In genomic region chr9:124040935-124041816, GRCh38 we compare ENCODE assay signal across 8 cellular contexts. TPM values are rescaled to one million over a fixed set of nuclear protein-coding genes. Genes with fewer than 3 reads are reported as not detected.
DNase-seq lines count a peak whose midpoint lies in the region; ATAC-seq and TF ChIP-seq lines count a peak whose summit lies in the region.

No MANE protein-coding gene starts in this region.

- CTCF ChIA-PET in activated naive CD4-positive, alpha-beta T cell treated with anti-CD3 and anti-CD28 coated beads for 36 hours (lab: Charles Lee) = interaction anchor here (0.6 to 4.1 kb wide), 27 partner anchors 9 to 783 kb away, joined by 3 to 31 read pairs (median 5); no protein-coding TSS in a partner anchor

- peaks cover 84% of the 10 kb centered on the region for H3K27me3 ChIP-seq in left ventricle myocardium inferior (ENCODE audit: low read depth)

- no peaks in the 10 kb centered on the region for H3K36me3 ChIP-seq in left ventricle myocardium inferior

- no peaks in the 10 kb centered on the region for H3K9me3 ChIP-seq in left ventricle myocardium inferior (replicated peaks)

- peak overlapping the region; percentile 17 for H3K4me3 Mint-ChIP-seq in activated naive CD4-positive, alpha-beta T cell treated with anti-CD3 and anti-CD28 coated beads for 36 hours

- no peaks in the 10 kb centered on the region for H3K9me3 Mint-ChIP-seq in activated naive CD4-positive, alpha-beta T cell treated with anti-CD3 and anti-CD28 coated beads for 36 hours

- intact Hi-C loops in activated naive CD4-positive, alpha-beta T cell treated with anti-CD3 and anti-CD28 coated beads for 36 hours (cut with micrococcal nuclease) = loop anchor here (1.0 to 5.0 kb wide), 6 partner anchors 44 to 687 kb away; no protein-coding TSS in a partner anchor
- intact Hi-C loops in left ventricle myocardium inferior (cut with micrococcal nuclease) = loop anchor here (5.0 to 10.0 kb wide), 2 partner anchors 496 to 639 kb away; no protein-coding TSS in a partner anchor

- H3K36me3 Mint-ChIP-seq in activated naive CD4-positive, alpha-beta T cell treated with anti-CD3 and anti-CD28 coated beads for 36 hours (ENCODE audit: low read depth) = no peaks in the 10 kb centered on the region

- peaks cover 67% of the 10 kb centered on the region for H3K27me3 Mint-ChIP-seq in activated naive CD4-positive, alpha-beta T cell treated with anti-CD3 and anti-CD28 coated beads for 36 hours (ENCODE audit: low read depth)

- no peak overlapping the region for H3K27ac Mint-ChIP-seq in activated naive CD4-positive, alpha-beta T cell treated with anti-CD3 and anti-CD28 coated beads for 36 hours

- peak; percentile 44 for DNase-seq in NCI-H1436 (lab: John Stamatoyannopoulos, UW)
- DNase-seq in NCI-H1436 treated with DMSO at 0.1 percent for 48 hours (lab: John Stamatoyannopoulos, UW) = no peak
- peak; percentile 39 for DNase-seq in NCI-H2171 treated with DMSO at 0.1 percent for 48 hours (lab: John Stamatoyannopoulos, UW)
- DNase-seq in activated naive CD4-positive, alpha-beta T cell treated with anti-CD3 and anti-CD28 coated beads for 36 hours = peak; percentile 50
- DNase-seq in left ventricle myocardium inferior = peak; percentile 62
- DNase-seq in retina = peak; percentile 91
- DNase-seq in DMS153 (lab: John Stamatoyannopoulos, UW) = no peak

- H3K4me1 Mint-ChIP-seq in activated naive CD4-positive, alpha-beta T cell treated with anti-CD3 and anti-CD28 coated beads for 36 hours (ENCODE audit: low read depth) = peaks cover 9% of the 10 kb centered on the region

- no peak for ATAC-seq in GM18868 (IDR thresholded peaks at IDR 0.05; ENCODE audit: unreplicated experiment)

- TF ChIP-seq CTCF in left ventricle myocardium inferior (IDR thresholded peaks at IDR 0.05; ENCODE audit: borderline replicate concordance) = peak; percentile 96

- peak overlapping the region; percentile 63 for H3K4me3 ChIP-seq in left ventricle myocardium inferior

- peaks cover 33% of the 10 kb centered on the region for H3K4me1 ChIP-seq in left ventricle myocardium inferior

- no peak overlapping the region for H3K27ac ChIP-seq in left ventricle myocardium inferior (replicated peaks)

RNA-seq across cellular contexts. Expression of gene LHX2, which starts 29.6 kb away (rescaled TPM):
- not detected for total RNA-seq in activated naive CD4-positive, alpha-beta T cell treated with anti-CD3 and anti-CD28 coated beads for 36 hours
- not detected for total RNA-seq in left ventricle myocardium inferior

Comparison
In these comparisons a context has a peak if more than half of its experiments do, and no peak if none do; other contexts are left out.
1. DNase-seq: peak in NCI-H1436 (single experiment), NCI-H2171 treated with DMSO at 0.1 percent for 48 hours (single experiment), activated naive CD4-positive, alpha-beta T cell treated with anti-CD3 and anti-CD28 coated beads for 36 hours (single experiment), left ventricle myocardium inferior (single experiment) and retina (single experiment); none in NCI-H1436 treated with DMSO at 0.1 percent for 48 hours (single experiment) and DMS153 (single experiment).